In the genomic region with DNA sequence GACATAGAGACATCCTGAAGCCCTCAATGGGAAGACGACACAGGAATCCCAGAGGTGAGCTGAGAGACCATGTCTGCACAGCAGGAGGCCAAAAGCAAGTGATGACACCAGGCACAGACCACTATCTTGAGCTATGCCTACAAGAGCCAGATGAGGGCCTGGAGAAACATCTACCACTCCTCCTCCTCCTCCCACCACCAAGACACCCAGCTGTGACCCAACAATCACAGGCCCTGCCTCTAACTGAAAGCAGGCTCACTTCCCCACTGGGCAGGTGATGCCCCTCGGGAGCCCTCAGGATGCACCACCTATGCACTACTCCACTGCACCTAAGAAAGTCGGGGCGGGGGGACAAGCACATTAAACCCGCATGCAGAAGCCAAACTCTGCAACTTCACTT, we compare ENCODE assay signal across 19 cellular contexts. TPM values are rescaled to one million over a fixed set of nuclear protein-coding genes. Genes with fewer than 3 reads are reported as not detected.
DNase-seq lines count a peak whose midpoint lies in the region; ATAC-seq, FAIRE-seq and TF ChIP-seq lines count a peak whose summit lies in the region.
"Had no signal": no experiment of that assay in that cellular context is flagged by ENCODE, and none has a peak within 500 bp of the region (broad histone marks: within the 10 kb centered on the region; RNA-seq: fewer than 3 reads in every experiment).

No MANE protein-coding gene starts in this region.

- no peak overlapping the region for H2AFZ ChIP-seq in OCI-LY7 (ENCODE audit: low read length)
- H2AFZ ChIP-seq in HepG2 (ENCODE audit: low read length): no peak overlapping the region

- H3K27me3 ChIP-seq in right cardiac atrium (ENCODE audit: control insufficient read depth, insufficient read depth) (no peaks in the 10 kb centered on the region), upper lobe of right lung (no peaks in the 10 kb centered on the region), HepG2 (ENCODE audit: control insufficient read depth in 1 of 2, insufficient read depth in 2 of 2, low read length in 2 of 2) (no peaks in the 10 kb centered on the region), ascending aorta (no peaks in the 10 kb centered on the region)
- H3K27me3 ChIP-seq: colonic mucosa, ovary had no signal

- CTCF ChIA-PET in OCI-LY7 (lab: Charles Lee; ENCODE audit: unreplicated experiment) (no interaction called here), HepG2 (lab: Yijun Ruan, JAX; ENCODE audit: low intra/inter-chr PET ratio, low total read pairs) (no interaction called here)

- H3K4me3 ChIP-seq in right cardiac atrium (ENCODE audit: low read length) (no peak overlapping the region), OCI-LY7 (ENCODE audit: low read depth, low read length, poor library complexity, severe bottlenecking) (no peak overlapping the region), upper lobe of right lung (no peak overlapping the region), HepG2 (replicated peaks in 1 of 3; ENCODE audit: insufficient read depth in 1 of 3, low read depth in 2 of 3, low read length in 3 of 3) (no peak overlapping the region), ascending aorta (no peak overlapping the region)
- H3K4me3 ChIP-seq: colonic mucosa, ovary, thoracic aorta had no signal

- DNase-seq in right cardiac atrium (no peak), Right ventricle myocardium inferior (ENCODE audit: missing footprints) (no peak), OCI-LY7 (ENCODE audit: low spot score) (peak; percentile 48), germinal center (ENCODE audit: low spot score) (peak; percentile 31), upper lobe of right lung (no peak), HepG2 (ENCODE audit: low spot score) (no peak), ascending aorta (ENCODE audit: low spot score in 2 of 2) (no peak), NCI-H1930 (lab: John Stamatoyannopoulos, UW) (no peak)
- DNase-seq: activated effector memory CD4-positive, alpha-beta T cell treated with Interleukin-2 at 50 U/mL for 16 hours; colonic mucosa; foreskin melanocyte; left colon; NCI-H82; ovary; stimulated activated CD4-positive, alpha-beta T cell treated with anti-CD3 and anti-CD28 coated beads, Interleukin-2, amount 100 ng/mL, for 48 hours had no signal

- H3K36me3 ChIP-seq in OCI-LY7 (ENCODE audit: insufficient read depth, low read length) (peaks cover 100% of the 10 kb centered on the region), upper lobe of right lung (peaks cover 94% of the 10 kb centered on the region), HepG2 (replicated peaks in 1 of 2; ENCODE audit: control insufficient read depth in 1 of 2, insufficient read depth in 2 of 2, low read length in 2 of 2) (peaks cover 7 to 84% of the 10 kb centered on the region in 2 experiments), ascending aorta (peaks cover 4 to 66% of the 10 kb centered on the region in 2 donors)
- H3K36me3 ChIP-seq: ovary had no signal

- no peak for TF ChIP-seq CTCF in OCI-LY7 (conservative IDR thresholded peaks at IDR 0.05; ENCODE audit: low read length)
- TF ChIP-seq CTCF in upper lobe of right lung (IDR thresholded peaks at IDR 0.05): no peak
- TF ChIP-seq CTCF in HepG2 (CRISPR knock-in tag; IDR thresholded peaks at IDR 0.05): no peak
- no peak for TF ChIP-seq CTCF in ascending aorta (IDR thresholded peaks at IDR 0.05)

- H3K27ac ChIP-seq in right cardiac atrium (ENCODE audit: low read length) (no peak overlapping the region), OCI-LY7 (ENCODE audit: low read depth, low read length, poor library complexity, severe bottlenecking) (no peak overlapping the region), upper lobe of right lung (no peak overlapping the region), HepG2 (ENCODE audit: extremely low read length, insufficient read depth, low read length) (no peak overlapping the region), ascending aorta (no peak overlapping the region)
- H3K27ac ChIP-seq: colonic mucosa, ovary, thoracic aorta had no signal

- no peak overlapping the region for H3K4me2 ChIP-seq in OCI-LY7 (ENCODE audit: low read length)
- no peak overlapping the region for H3K4me2 ChIP-seq in HepG2 (ENCODE audit: low read depth, low read length)

- H3K9me3 ChIP-seq in right cardiac atrium (ENCODE audit: control insufficient read depth, low read length) (no peaks in the 10 kb centered on the region), OCI-LY7 (ENCODE audit: low read length) (no peaks in the 10 kb centered on the region), upper lobe of right lung (no peaks in the 10 kb centered on the region), HepG2 (ENCODE audit: low read length) (no peaks in the 10 kb centered on the region), ascending aorta (no peaks in the 10 kb centered on the region)
- H3K9me3 ChIP-seq: colonic mucosa, ovary, thoracic aorta had no signal

- in situ Hi-C loops in HepG2 (cut with HindIII; ENCODE audit: extremely low pct_ligation_motif_present, low pct_unique_long_range_greater_than_20kb): no loop called here

- H3K4me1 ChIP-seq in right cardiac atrium (ENCODE audit: control insufficient read depth, insufficient read depth, low read length) (no peaks in the 10 kb centered on the region), OCI-LY7 (ENCODE audit: insufficient read depth, low read length, poor library complexity, severe bottlenecking) (peaks cover 10% of the 10 kb centered on the region), upper lobe of right lung (no peaks in the 10 kb centered on the region), HepG2 (ENCODE audit: insufficient read depth, low read length) (no peaks in the 10 kb centered on the region), ascending aorta (no peaks in the 10 kb centered on the region)
- H3K4me1 ChIP-seq: colonic mucosa had no signal

- no peak for TF ChIP-seq POLR2A in HepG2 (IDR thresholded peaks at IDR 0.05; ENCODE audit: insufficient read depth in 1 of 2, low read depth in 2 of 2, low read length in 2 of 2)

- H4K20me1 ChIP-seq in OCI-LY7 (ENCODE audit: insufficient read depth, low read length): no peaks in the 10 kb centered on the region
- no peaks in the 10 kb centered on the region for H4K20me1 ChIP-seq in HepG2 (ENCODE audit: insufficient read depth, low read length)

- no peak overlapping the region for H3K9ac ChIP-seq in HepG2 (ENCODE audit: insufficient read depth, low read depth, low read length)

- H3K9me2 ChIP-seq in OCI-LY7 (ENCODE audit: insufficient read depth, low read length): no peaks in the 10 kb centered on the region

- intact Hi-C loops in right cardiac atrium (cut with DNase I) (no loop called here), Right ventricle myocardium inferior (cut with DNase I) (no loop called here), OCI-LY7 (cut with micrococcal nuclease; ENCODE audit: unreplicated experiment) (no loop called here), upper lobe of right lung (cut with DNase I) (no loop called here), HepG2 (cut with micrococcal nuclease; ENCODE audit: unreplicated experiment) (no loop called here), ascending aorta (cut with DNase I) (no loop called here)

- no peak for TF ChIP-seq RAD21 in HepG2 (CRISPR knock-in tag; IDR thresholded peaks at IDR 0.05)

- ATAC-seq in right cardiac atrium: peak; percentile 29 to 45
- ATAC-seq in Right ventricle myocardium inferior: no peak
- ATAC-seq in upper lobe of right lung: peak; percentile 19
- no peak; the same call in 2 of the 3 replicates for ATAC-seq in HepG2
- ATAC-seq: left colon had no signal

- POLR2A ChIA-PET in OCI-LY7 (lab: Charles Lee) (interaction anchor here (0.5 to 1.2 kb wide), 5 partner anchors 8 to 349 kb away, joined by 3 to 4 read pairs (median 3); no protein-coding TSS in a partner anchor), HepG2 (lab: Yijun Ruan, JAX) (no interaction called here)

- TF ChIP-seq EP300 in HepG2 (IDR thresholded peaks at IDR 0.05; ENCODE audit: low read depth in 2 of 2, low read length in 2 of 2): no peak
- no peak for TF ChIP-seq EP300 in HepG2 (CRISPR knock-in tag; IDR thresholded peaks at IDR 0.05; ENCODE audit: borderline replicate concordance)

- 74% methylated on average over 5 of the region's 5 CpGs for WGBS in right cardiac atrium
- 98% methylated on average over 5 of the region's 5 CpGs for WGBS in HepG2 (ENCODE audit: low lambda C conversion rate)

- no peak for FAIRE-seq in HepG2 (lab: Jason Lieb, UNC)
- FAIRE-seq: astrocyte, G401.6, GM12892 had no signal

- H3K79me2 ChIP-seq in OCI-LY7 (ENCODE audit: insufficient read depth, low read depth, low read length): no peaks in the 10 kb centered on the region; the same call in 1 of the 2 replicates
- peaks cover 3% of the 10 kb centered on the region for H3K79me2 ChIP-seq in HepG2 (ENCODE audit: insufficient read depth, low read length)

- BruUV-seq in OCI-LY7 (replicated peaks; lab: Mats Ljungman, UMichigan): no TSS peak
- no TSS peak for BruUV-seq in HepG2 (replicated peaks; lab: Mats Ljungman, UMichigan)

RNA-seq across cellular contexts. Expression of gene TADA1, which starts 16.5 kb away (rescaled TPM):
- total RNA-seq in right cardiac atrium: 10 to 100 TPM in 3 of 4 donors, 1 to 10 TPM in 1; 9.9 to 10.7 (median 10.4) TPM
- polyA plus RNA-seq in right cardiac atrium: 8.1 TPM
- 9.4 TPM for total RNA-seq in Right ventricle myocardium inferior
- 14.9 and 16.9 TPM in 2 replicates for total RNA-seq in OCI-LY7 (2014; rRNA removed; shearing (Covaris generic))
- 16.4 and 20.3 TPM in 2 replicates for total RNA-seq in OCI-LY7 (2022)
- 9.5 TPM for total RNA-seq in upper lobe of right lung
- total RNA-seq in HepG2 (2016; rRNA removed; fragmentation: Illumina TruSeq; extraction: Trizol): 28.3 and 38.1 TPM in 2 replicates
- total RNA-seq in HepG2 (2016; cell fraction: cytosol; rRNA removed; fragmentation: Illumina TruSeq; extraction: Trizol; ENCODE audit: low read depth): 9.2 and 10.8 TPM in 2 replicates
- total RNA-seq in HepG2 (2016; cell fraction: insoluble cytoplasmic fraction; rRNA removed; fragmentation: Illumina TruSeq; extraction: Trizol): 27.2 and 37.8 TPM in 2 replicates
- 19.5 and 22.1 TPM in 2 replicates for total RNA-seq in HepG2 (2016; cell fraction: membrane; rRNA removed; fragmentation: Illumina TruSeq; extraction: Trizol)
- 25.7 and 26.6 TPM in 2 replicates for total RNA-seq in HepG2 (2016; cell fraction: nucleus; rRNA removed; fragmentation: Illumina TruSeq; extraction: Trizol)
- polyA plus RNA-seq in HepG2 (2011; rRNA removed): 21.3 and 29.1 TPM in 2 replicates
- 15.5 and 21.7 TPM in 2 replicates for polyA plus RNA-seq in HepG2 (2011; cell fraction: cytosol; rRNA removed)
- polyA plus RNA-seq in HepG2 (2011; cell fraction: nucleus; rRNA removed): 27.8 and 28.0 TPM in 2 replicates
- 13.9 and 20.0 TPM in 2 replicates for polyA plus RNA-seq in HepG2 (2012)
- 2.2 TPM in 2 replicates for polyA plus RNA-seq in HepG2 (2016; cell fraction: cytosol; fragmentation: Illumina TruSeq; extraction: Trizol; ENCODE audit: low read depth)
- polyA plus RNA-seq in HepG2 (2016; cell fraction: insoluble cytoplasmic fraction; fragmentation: Illumina TruSeq; extraction: Trizol; ENCODE audit: low read depth): 39.2 and 41.6 TPM in 2 replicates
- polyA plus RNA-seq in HepG2 (2016; cell fraction: membrane; fragmentation: Illumina TruSeq; extraction: Trizol; ENCODE audit: low read depth): 6.4 and 6.7 TPM in 2 replicates
- 40.2 and 43.1 TPM in 2 replicates for polyA plus RNA-seq in HepG2 (2016; cell fraction: nucleus; fragmentation: Illumina TruSeq; extraction: Trizol; ENCODE audit: insufficient read depth, low read depth)
- polyA minus RNA-seq in HepG2 (2011; rRNA and poly(A)+ RNA removed; ENCODE audit: low replicate concordance): 14.9 and 18.3 TPM in 2 replicates
- 12.7 and 15.2 TPM in 2 replicates for polyA minus RNA-seq in HepG2 (2011; cell fraction: cytosol; rRNA and poly(A)+ RNA removed)
- 22.0 and 27.1 TPM in 2 replicates for polyA minus RNA-seq in HepG2 (2011; cell fraction: nucleus; rRNA and poly(A)+ RNA removed)
- total RNA-seq in ascending aorta: 12.8 TPM

RNA-seq across cellular contexts. Expression of gene POGK, which starts 20.3 kb away (rescaled TPM):
- total RNA-seq in right cardiac atrium (10 to 100 TPM; 17.6 to 23.1 (median 20.3) TPM), Right ventricle myocardium inferior (16.5 TPM), OCI-LY7 (2022) (37.4 and 41.9 TPM in 2 replicates), upper lobe of right lung (68.6 TPM), HepG2 (2016; rRNA removed; fragmentation: Illumina TruSeq; extraction: Trizol) (16.2 and 17.6 TPM in 2 replicates), ascending aorta (10.2 TPM)
- polyA plus RNA-seq in right cardiac atrium (8.6 TPM), HepG2 (2011; rRNA removed) (4.8 and 5.3 TPM in 2 replicates)
- total RNA-seq in OCI-LY7 (2014; rRNA removed; shearing (Covaris generic)): 27.2 and 33.4 TPM in 2 replicates
- 2.0 and 2.1 TPM in 2 replicates for total RNA-seq in HepG2 (2016; cell fraction: cytosol; rRNA removed; fragmentation: Illumina TruSeq; extraction: Trizol; ENCODE audit: low read depth)
- total RNA-seq in HepG2 (2016; cell fraction: insoluble cytoplasmic fraction; rRNA removed; fragmentation: Illumina TruSeq; extraction: Trizol): 16.4 and 17.5 TPM in 2 replicates
- 8.6 and 8.8 TPM in 2 replicates for total RNA-seq in HepG2 (2016; cell fraction: membrane; rRNA removed; fragmentation: Illumina TruSeq; extraction: Trizol)
- 15.0 and 17.0 TPM in 2 replicates for total RNA-seq in HepG2 (2016; cell fraction: nucleus; rRNA removed; fragmentation: Illumina TruSeq; extraction: Trizol)
- polyA plus RNA-seq in HepG2 (2011; cell fraction: cytosol; rRNA removed): 4.7 and 6.4 TPM in 2 replicates
- polyA plus RNA-seq in HepG2 (2011; cell fraction: nucleus; rRNA removed): 12.4 and 14.7 TPM in 2 replicates
- 8.0 and 9.8 TPM in 2 replicates for polyA plus RNA-seq in HepG2 (2012)
- 0.83 and 0.92 TPM in 2 replicates for polyA plus RNA-seq in HepG2 (2016; cell fraction: cytosol; fragmentation: Illumina TruSeq; extraction: Trizol; ENCODE audit: low read depth)
- 14.9 and 16.0 TPM in 2 replicates for polyA plus RNA-seq in HepG2 (2016; cell fraction: insoluble cytoplasmic fraction; fragmentation: Illumina TruSeq; extraction: Trizol; ENCODE audit: low read depth)
- polyA plus RNA-seq in HepG2 (2016; cell fraction: membrane; fragmentation: Illumina TruSeq; extraction: Trizol; ENCODE audit: low read depth): 5.1 and 5.4 TPM in 2 replicates
- polyA plus RNA-seq in HepG2 (2016; cell fraction: nucleus; fragmentation: Illumina TruSeq; extraction: Trizol; ENCODE audit: insufficient read depth, low read depth): 20.8 and 21.1 TPM in 2 replicates
- 9.1 and 37.8 TPM in 2 replicates for polyA minus RNA-seq in HepG2 (2011; rRNA and poly(A)+ RNA removed; ENCODE audit: low replicate concordance)
- polyA minus RNA-seq in HepG2 (2011; cell fraction: cytosol; rRNA and poly(A)+ RNA removed): 6.7 and 8.7 TPM in 2 replicates
- polyA minus RNA-seq in HepG2 (2011; cell fraction: nucleus; rRNA and poly(A)+ RNA removed): 28.5 and 30.6 TPM in 2 replicates

Comparison
In these comparisons a context has a peak if more than half of its experiments do, and no peak if none do; other contexts are left out.
1. ATAC-seq: peak in right cardiac atrium (2 of 2) and upper lobe of right lung (single experiment); none in Right ventricle myocardium inferior (single experiment) and HepG2 (single experiment).
2. DNase-seq: peak in OCI-LY7 (single experiment) and germinal center (single experiment); none in right cardiac atrium (0 of 3), Right ventricle myocardium inferior (single experiment), upper lobe of right lung (single experiment), HepG2 (single experiment), ascending aorta (0 of 2) and NCI-H1930 (0 of 2).